ENCODE assay signal across 21 cellular contexts in genomic region chr7:22052650-22053336, GRCh38.
"Had no signal": no experiment of that assay in that cellular context is flagged by ENCODE, and none has a peak within 500 bp of the region (broad histone marks: within the 10 kb centered on the region; RNA-seq: fewer than 3 reads in every experiment).

No MANE protein-coding gene starts in this region.

- H3K4me3 Mint-ChIP-seq: immature natural killer cell; memory B cell; mesothelial cell of epicardium; natural killer cell; stimulated activated effector memory CD8-positive, alpha-beta T cell treated with anti-CD3 and anti-CD28 coated beads, Interleukin-12 subunit alpha, Interleukin-12 subunit beta, amount 100 ng/mL, for 72 hours; stimulated activated naive CD8-positive, alpha-beta T cell treated with anti-CD3 and anti-CD28 coated beads, Interleukin-15, amount 100 ng/mL, for 72 hours had no signal

- H3K27ac Mint-ChIP-seq: immature natural killer cell; memory B cell; mesothelial cell of epicardium; natural killer cell; stimulated activated effector memory CD8-positive, alpha-beta T cell treated with anti-CD3 and anti-CD28 coated beads, Interleukin-12 subunit alpha, Interleukin-12 subunit beta, amount 100 ng/mL, for 72 hours had no signal

- H3K36me3 ChIP-seq: gastrocnemius medialis, heart right ventricle, left ventricle myocardium inferior, lower lobe of right lung, ovary, right atrium auricular region, transverse colon had no signal

- H3K4me1 ChIP-seq: gastrocnemius medialis, heart right ventricle, left ventricle myocardium inferior, lower lobe of right lung, right atrium auricular region, testis, transverse colon had no signal

- H3K4me3 ChIP-seq: coronary artery, gastrocnemius medialis, heart right ventricle, left ventricle myocardium inferior, lower lobe of right lung, ovary, right atrium auricular region, smooth muscle cell, testis, transverse colon had no signal

- H3K36me3 Mint-ChIP-seq: immature natural killer cell; memory B cell; mesothelial cell of epicardium; natural killer cell; stimulated activated effector memory CD8-positive, alpha-beta T cell treated with anti-CD3 and anti-CD28 coated beads, Interleukin-12 subunit alpha, Interleukin-12 subunit beta, amount 100 ng/mL, for 72 hours had no signal

- DNase-seq: central memory CD4-positive, alpha-beta T cell; effector CD4-positive, alpha-beta T cell; gastrocnemius medialis; heart right ventricle; immature natural killer cell; left ventricle myocardium inferior; lower lobe of right lung; natural killer cell; ovary; stimulated activated CD4-positive, alpha-beta T cell treated with anti-CD3 and anti-CD28 coated beads, Interleukin-2, amount 100 ng/mL, for 48 hours; stimulated activated CD8-positive, alpha-beta memory T cell treated with anti-CD3 and anti-CD28 coated beads, Interleukin-4, amount 100 ng/mL, for 48 hours; stimulated activated naive CD8-positive, alpha-beta T cell treated with anti-CD3 and anti-CD28 coated beads, Interleukin-15, amount 100 ng/mL, for 72 hours; testis; transverse colon had no signal

- ATAC-seq: esophagus mucosa; gastrocnemius medialis; heart right ventricle; lower lobe of right lung; natural killer cell; stimulated activated effector memory CD8-positive, alpha-beta T cell treated with anti-CD3 and anti-CD28 coated beads, Interleukin-12 subunit alpha, Interleukin-12 subunit beta, amount 100 ng/mL, for 72 hours; stimulated activated naive CD8-positive, alpha-beta T cell treated with anti-CD3 and anti-CD28 coated beads, Interleukin-15, amount 100 ng/mL, for 72 hours had no signal

- H3K9me3 Mint-ChIP-seq: immature natural killer cell; memory B cell; mesothelial cell of epicardium; natural killer cell; stimulated activated effector memory CD8-positive, alpha-beta T cell treated with anti-CD3 and anti-CD28 coated beads, Interleukin-12 subunit alpha, Interleukin-12 subunit beta, amount 100 ng/mL, for 72 hours; stimulated activated naive CD8-positive, alpha-beta T cell treated with anti-CD3 and anti-CD28 coated beads, Interleukin-15, amount 100 ng/mL, for 72 hours had no signal

- H3K27ac ChIP-seq: coronary artery, gastrocnemius medialis, heart right ventricle, left ventricle myocardium inferior, lower lobe of right lung, ovary, right atrium auricular region, testis, transverse colon had no signal

- H3K27me3 ChIP-seq: ovary, right atrium auricular region, testis, transverse colon had no signal

- H3K4me1 Mint-ChIP-seq: immature natural killer cell; memory B cell; mesothelial cell of epicardium; natural killer cell; stimulated activated effector memory CD8-positive, alpha-beta T cell treated with anti-CD3 and anti-CD28 coated beads, Interleukin-12 subunit alpha, Interleukin-12 subunit beta, amount 100 ng/mL, for 72 hours; stimulated activated naive CD8-positive, alpha-beta T cell treated with anti-CD3 and anti-CD28 coated beads, Interleukin-15, amount 100 ng/mL, for 72 hours had no signal

- H3K9me3 ChIP-seq: gastrocnemius medialis, heart right ventricle, left ventricle myocardium inferior, lower lobe of right lung, ovary, right atrium auricular region, testis, transverse colon had no signal

- H3K4me2 ChIP-seq: smooth muscle cell had no signal
